Comparison of ENCODE assay signal across 12 cellular contexts in the genomic region with DNA sequence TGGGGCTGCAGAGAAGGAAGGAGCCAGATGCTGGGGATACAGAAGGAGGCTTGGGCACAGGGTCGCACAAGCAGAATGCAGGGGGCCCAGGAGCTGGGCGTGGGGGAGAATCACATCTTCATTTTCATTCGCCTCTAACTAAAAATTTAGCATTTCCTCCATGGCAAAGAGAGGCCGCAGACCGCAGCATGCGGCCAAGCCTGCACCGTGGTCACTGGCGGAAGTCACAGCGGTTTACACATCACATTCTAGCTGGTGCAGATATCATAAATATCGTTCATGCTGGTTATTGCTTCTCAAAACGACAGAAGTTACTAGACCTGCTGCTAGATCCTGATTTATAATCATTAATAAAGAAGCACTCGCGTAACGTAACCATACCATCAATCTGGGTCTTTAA.
"Had no signal": no experiment of that assay in that cellular context is flagged by ENCODE, and none has a peak within 500 bp of the region (broad histone marks: within the 10 kb centered on the region; RNA-seq: fewer than 3 reads in every experiment).

No MANE protein-coding gene starts in this region.

- H3K9me3 Mint-ChIP-seq: activated naive CD4-positive, alpha-beta T cell treated with anti-CD3 and anti-CD28 coated beads, Interleukin-2, amount 10 ng/mL, durations not matched to agents 7 days and 5 days; dendritic cell treated with granulocyte-macrophage colony-stimulating factor and Interleukin-4, amounts not matched to agents 40 ng/mL and 50 ng/mL, for 4 days; type B pancreatic cell had no signal

- H3K4me3 Mint-ChIP-seq: activated naive CD4-positive, alpha-beta T cell treated with anti-CD3 and anti-CD28 coated beads, Interleukin-2, amount 10 ng/mL, durations not matched to agents 7 days and 5 days; dendritic cell treated with granulocyte-macrophage colony-stimulating factor and Interleukin-4, amounts not matched to agents 40 ng/mL and 50 ng/mL, for 4 days; type B pancreatic cell had no signal

- H3K9me3 ChIP-seq: body of pancreas, sigmoid colon had no signal

- H3K27me3 ChIP-seq: body of pancreas, sigmoid colon had no signal

- DNase-seq: activated CD4-positive, alpha-beta T cell treated with anti-CD3 and anti-CD28 coated beads, Interleukin-2, amount 50 U/mL, for 4 hours; activated CD4-positive, CD25-positive, alpha-beta regulatory T cell; activated naive CD4-positive, alpha-beta T cell treated with anti-CD3 and anti-CD28 coated beads, Interleukin-2, amount 10 ng/mL, durations not matched to agents 7 days and 5 days; body of pancreas; mesendoderm; sigmoid colon; stimulated activated CD4-positive, alpha-beta T cell treated with anti-CD3 and anti-CD28 coated beads, Interleukin-12 subunit alpha, Interleukin-12 subunit beta, amount 100 ng/mL, for 4 hours; stimulated activated naive CD4-positive, alpha-beta T cell treated with Interleukin-2 at 50 U/mL for 16 hours; T-helper 1 cell had no signal

- H3K4me3 ChIP-seq: body of pancreas, hepatocyte, sigmoid colon had no signal

- H3K27ac Mint-ChIP-seq: activated naive CD4-positive, alpha-beta T cell treated with anti-CD3 and anti-CD28 coated beads, Interleukin-2, amount 10 ng/mL, durations not matched to agents 7 days and 5 days; dendritic cell treated with granulocyte-macrophage colony-stimulating factor and Interleukin-4, amounts not matched to agents 40 ng/mL and 50 ng/mL, for 4 days had no signal

- H3K27ac ChIP-seq: body of pancreas, hepatocyte had no signal

- H3K4me1 Mint-ChIP-seq: activated naive CD4-positive, alpha-beta T cell treated with anti-CD3 and anti-CD28 coated beads, Interleukin-2, amount 10 ng/mL, durations not matched to agents 7 days and 5 days had no signal

- H3K36me3 Mint-ChIP-seq: activated naive CD4-positive, alpha-beta T cell treated with anti-CD3 and anti-CD28 coated beads, Interleukin-2, amount 10 ng/mL, durations not matched to agents 7 days and 5 days; type B pancreatic cell had no signal

- ATAC-seq: body of pancreas had no signal
